1 cellular context compared by ENCODE assay signal in the genomic region with DNA sequence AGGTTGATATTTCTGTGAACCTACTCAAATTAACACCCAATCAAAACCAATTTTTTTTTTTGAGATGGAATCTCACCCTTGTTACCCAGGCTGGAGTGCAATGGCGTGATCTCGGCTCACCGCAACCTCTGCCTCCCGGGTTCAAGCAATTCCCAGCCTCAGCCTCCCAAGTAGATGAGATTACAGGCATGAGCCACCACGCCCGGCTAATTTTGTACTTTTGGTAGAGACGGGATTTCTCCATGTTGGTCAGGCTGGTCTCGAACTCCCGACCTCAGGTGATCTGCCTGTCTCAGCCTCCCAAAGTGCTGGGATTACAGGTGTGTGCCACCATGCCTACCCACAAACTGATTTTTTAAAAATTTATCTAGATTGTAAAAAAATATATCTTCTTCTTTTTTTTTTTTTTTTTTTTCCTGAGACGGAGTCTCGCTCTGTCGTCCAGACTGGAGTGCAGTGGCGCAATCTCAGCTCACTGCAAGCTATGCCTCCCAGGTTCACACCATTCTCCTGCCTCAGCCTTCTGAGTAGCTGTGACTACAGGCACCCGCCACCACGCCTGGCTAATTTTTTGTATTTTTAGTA.
TF ChIP-seq lines count a peak whose summit lies in the region.
"Not testable (repeated sequence)": the region's sequence is repeated elsewhere in the genome, so short reads cannot be mapped to it uniquely, and the experiment has no call there.

No MANE protein-coding gene starts in this region.

TF ChIP-seq in K562, 482 proteins besides CTCF, POLR2A, EP300 and RAD21:
- TF ChIP-seq, protein P1, sequence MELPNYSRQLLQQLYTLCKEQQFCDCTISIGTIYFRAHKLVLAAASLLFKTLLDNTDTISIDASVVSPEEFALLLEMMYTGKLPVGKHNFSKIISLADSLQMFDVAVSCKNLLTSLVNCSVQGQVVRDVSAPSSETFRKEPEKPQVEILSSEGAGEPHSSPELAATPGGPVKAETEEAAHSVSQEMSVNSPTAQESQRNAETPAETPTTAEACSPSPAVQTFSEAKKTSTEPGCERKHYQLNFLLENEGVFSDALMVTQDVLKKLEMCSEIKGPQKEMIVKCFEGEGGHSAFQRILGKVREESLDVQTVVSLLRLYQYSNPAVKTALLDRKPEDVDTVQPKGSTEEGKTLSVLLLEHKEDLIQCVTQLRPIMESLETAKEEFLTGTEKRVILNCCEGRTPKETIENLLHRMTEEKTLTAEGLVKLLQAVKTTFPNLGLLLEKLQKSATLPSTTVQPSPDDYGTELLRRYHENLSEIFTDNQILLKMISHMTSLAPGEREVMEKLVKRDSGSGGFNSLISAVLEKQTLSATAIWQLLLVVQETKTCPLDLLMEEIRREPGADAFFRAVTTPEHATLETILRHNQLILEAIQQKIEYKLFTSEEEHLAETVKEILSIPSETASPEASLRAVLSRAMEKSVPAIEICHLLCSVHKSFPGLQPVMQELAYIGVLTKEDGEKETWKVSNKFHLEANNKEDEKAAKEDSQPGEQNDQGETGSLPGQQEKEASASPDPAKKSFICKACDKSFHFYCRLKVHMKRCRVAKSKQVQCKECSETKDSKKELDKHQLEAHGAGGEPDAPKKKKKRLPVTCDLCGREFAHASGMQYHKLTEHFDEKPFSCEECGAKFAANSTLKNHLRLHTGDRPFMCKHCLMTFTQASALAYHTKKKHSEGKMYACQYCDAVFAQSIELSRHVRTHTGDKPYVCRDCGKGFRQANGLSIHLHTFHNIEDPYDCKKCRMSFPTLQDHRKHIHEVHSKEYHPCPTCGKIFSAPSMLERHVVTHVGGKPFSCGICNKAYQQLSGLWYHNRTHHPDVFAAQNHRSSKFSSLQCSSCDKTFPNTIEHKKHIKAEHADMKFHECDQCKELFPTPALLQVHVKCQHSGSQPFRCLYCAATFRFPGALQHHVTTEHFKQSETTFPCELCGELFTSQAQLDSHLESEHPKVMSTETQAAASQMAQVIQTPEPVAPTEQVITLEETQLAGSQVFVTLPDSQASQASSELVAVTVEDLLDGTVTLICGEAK (IDR thresholded peaks at IDR 0.05) = peak; percentile 45; the same call in 1 of the 2 replicates
- TF ChIP-seq, protein P1 (CRISPR knock-in tag; IDR thresholded peaks at IDR 0.05) = not testable (repeated sequence)
- peak; percentile 66; the same call in 1 of the 2 replicates for TF ChIP-seq ADNP (tag; IDR thresholded peaks at IDR 0.05)
- TF ChIP-seq ZNF766 (CRISPR knock-in tag; conservative IDR thresholded peaks at IDR 0.05) = 0 out of 2 replicates have a peak, but pooled peaks have one; percentile 0
- TF ChIP-seq, protein P2, sequence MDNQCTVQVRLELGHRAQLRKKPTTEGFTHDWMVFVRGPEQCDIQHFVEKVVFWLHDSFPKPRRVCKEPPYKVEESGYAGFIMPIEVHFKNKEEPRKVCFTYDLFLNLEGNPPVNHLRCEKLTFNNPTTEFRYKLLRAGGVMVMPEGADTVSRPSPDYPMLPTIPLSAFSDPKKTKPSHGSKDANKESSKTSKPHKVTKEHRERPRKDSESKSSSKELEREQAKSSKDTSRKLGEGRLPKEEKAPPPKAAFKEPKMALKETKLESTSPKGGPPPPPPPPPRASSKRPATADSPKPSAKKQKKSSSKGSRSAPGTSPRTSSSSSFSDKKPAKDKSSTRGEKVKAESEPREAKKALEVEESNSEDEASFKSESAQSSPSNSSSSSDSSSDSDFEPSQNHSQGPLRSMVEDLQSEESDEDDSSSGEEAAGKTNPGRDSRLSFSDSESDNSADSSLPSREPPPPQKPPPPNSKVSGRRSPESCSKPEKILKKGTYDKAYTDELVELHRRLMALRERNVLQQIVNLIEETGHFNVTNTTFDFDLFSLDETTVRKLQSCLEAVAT (IDR thresholded peaks at IDR 0.05) = peak in 1 of 2 experiments; percentile 21; a peak in 1 of 4 replicates
- TF ChIP-seq RBFOX2 (IDR thresholded peaks at IDR 0.05; ENCODE audit: low read depth, low read length) = peak; percentile 36; the same call in 1 of the 2 replicates
- TF ChIP-seq CEBPB (tag; IDR thresholded peaks at IDR 0.05) = peak; percentile 55
- not testable (repeated sequence) for TF ChIP-seq CEBPG (CRISPR knock-in tag; IDR thresholded peaks at IDR 0.05)
- peak; percentile 6 to 8; a peak in 1 of 4 replicates for TF ChIP-seq CEBPG (tag; conservative IDR thresholded peaks at IDR 0.05 in 1 of 2, IDR thresholded peaks at IDR 0.05 in 1 of 2)
- TF ChIP-seq ARID2 (IDR thresholded peaks at IDR 0.05) = peak; percentile 19; the same call in 1 of the 2 replicates
- 0 out of 2 replicates have a peak, but pooled peaks have one; percentile 1 for TF ChIP-seq ZNF644 (tag; IDR thresholded peaks at IDR 0.05; ENCODE audit: low read depth)
- TF ChIP-seq KDM1A (IDR thresholded peaks at IDR 0.05) = peak; percentile 25 to 42; a peak in 1 of 4 replicates
TF ChIP-seq in K562: peak in this region for 10; not testable (repeated sequence) for 472.
